Comparison of ENCODE assay signal across 8 cellular contexts in genomic region chr16:89192185-89193020, GRCh38. TPM values are rescaled to one million over a fixed set of nuclear protein-coding genes. Genes with fewer than 3 reads are reported as not detected.
A peak's percentile ranks its signal among the peaks of the same experiment; 100 is the strongest.
DNase-seq lines count a peak whose midpoint lies in the region; ATAC-seq and TF ChIP-seq lines count a peak whose summit lies in the region.
"Not testable (repeated sequence)": the region's sequence is repeated elsewhere in the genome, so short reads cannot be mapped to it uniquely, and the experiment has no call there.

No MANE protein-coding gene starts in this region.

- H3K4me3 Mint-ChIP-seq in activated CD8-positive, alpha-beta memory T cell treated with anti-CD3 and anti-CD28 coated beads, Interleukin-2, amount 10 ng/mL, durations not matched to agents 7 days and 5 days: not testable (repeated sequence)

- DNase-seq in G401 (ENCODE audit: low spot score) (peak; percentile 67), KBM-7 (peak; percentile 90), RWPE1 (ENCODE audit: low spot score) (peak; percentile 58), dedifferentiated amniotic fluid mesenchymal stem cell (ENCODE audit: extremely low spot score) (peak; percentile 85), sciatic nerve (ENCODE audit: low spot score) (peak; percentile 86), transverse colon (peak; percentile 77)
- peak; percentile 86 for DNase-seq in activated CD8-positive, alpha-beta memory T cell treated with anti-CD3 and anti-CD28 coated beads, Interleukin-2, amount 10 ng/mL, durations not matched to agents 7 days and 5 days

- CTCF ChIA-PET in RWPE1 (lab: Yijun Ruan, JAX): interaction anchor here (1.4 kb wide), 1 partner anchor 23 kb away, joined by 4 read pairs; no protein-coding TSS in a partner anchor
- CTCF ChIA-PET in activated CD8-positive, alpha-beta memory T cell treated with anti-CD3 and anti-CD28 coated beads, Interleukin-2, amount 10 ng/mL, durations not matched to agents 7 days and 5 days (lab: Charles Lee): interaction anchor here (0.9 kb wide), 1 partner anchor 335 kb away, joined by 3 read pairs; the partner anchor contains the start of gene TRAPPC2L

- in situ Hi-C loops in G401 (cut with HindIII; ENCODE audit: low sequenced_read_pairs); KBM-7 (cut with MboI; ENCODE audit: low pct_unique_long_range_greater_than_20kb, low sequenced_read_pairs); transverse colon (cut with MboI; ENCODE audit: low pct_ligation_motif_present in 1 of 4, low pct_unique_long_range_greater_than_20kb in 1 of 4, low sequenced_read_pairs in 3 of 4): not testable (repeated sequence)

- not testable (repeated sequence) for H3K27ac ChIP-seq in RWPE1; iPS-18a (ENCODE audit: low read length); transverse colon

- H3K4me3 ChIP-seq in iPS-18a (ENCODE audit: low read length): peak overlapping the region; percentile 46
- H3K4me3 ChIP-seq in transverse colon: peak overlapping the region in 3 of 4 donors; percentile 24 to 42 (median 34)

- not testable (repeated sequence) for H3K36me3 ChIP-seq in iPS-18a (ENCODE audit: control insufficient read depth, low read depth, low read length); transverse colon

- POLR2A ChIA-PET in RWPE1 (lab: Yijun Ruan, JAX; ENCODE audit: low non-redundant PET): interaction anchor here (0.7 kb wide), 1 partner anchor 25 kb away, joined by 4 read pairs; the partner anchor contains the start of gene ZNF778

- not testable (repeated sequence) for TF ChIP-seq EP300 in transverse colon (IDR thresholded peaks at IDR 0.05; ENCODE audit: low read depth)

- H3K4me1 ChIP-seq in iPS-18a (ENCODE audit: control insufficient read depth, low read depth, low read length); transverse colon: not testable (repeated sequence)

- not testable (repeated sequence) for TF ChIP-seq POLR2A in transverse colon (IDR thresholded peaks at IDR 0.05)

- not testable (repeated sequence) for H3K9me3 ChIP-seq in iPS-18a (ENCODE audit: control insufficient read depth, low read depth, low read length); transverse colon

- not testable (repeated sequence) for TF ChIP-seq CTCF in RWPE1 (conservative IDR thresholded peaks at IDR 0.05; ENCODE audit: low read depth); transverse colon (IDR thresholded peaks at IDR 0.05)

- not testable (repeated sequence) for H3K36me3 Mint-ChIP-seq in activated CD8-positive, alpha-beta memory T cell treated with anti-CD3 and anti-CD28 coated beads, Interleukin-2, amount 10 ng/mL, durations not matched to agents 7 days and 5 days

- WGBS in transverse colon (ENCODE audit: low coverage in 1 of 2), 2 donors: 5% methylated on average over 36 of the region's 68 CpGs; no CpG with 5 or more reads in 1 of the 2 donors

- not testable (repeated sequence) for H3K27ac Mint-ChIP-seq in activated CD8-positive, alpha-beta memory T cell treated with anti-CD3 and anti-CD28 coated beads, Interleukin-2, amount 10 ng/mL, durations not matched to agents 7 days and 5 days

- ATAC-seq in activated CD8-positive, alpha-beta memory T cell treated with anti-CD3 and anti-CD28 coated beads, Interleukin-2, amount 10 ng/mL, durations not matched to agents 7 days and 5 days: peak; percentile 52
- ATAC-seq in sciatic nerve: peak; percentile 77

- not testable (repeated sequence) for H3K9ac ChIP-seq in iPS-18a (ENCODE audit: low read length)

- H3K27me3 ChIP-seq in iPS-18a (ENCODE audit: control insufficient read depth, insufficient read depth, low read length) (peaks cover 16% of the 10 kb centered on the region), transverse colon (peaks cover 16% of the 10 kb centered on the region)

- H3K9me3 Mint-ChIP-seq in activated CD8-positive, alpha-beta memory T cell treated with anti-CD3 and anti-CD28 coated beads, Interleukin-2, amount 10 ng/mL, durations not matched to agents 7 days and 5 days (ENCODE audit: low read depth): not testable (repeated sequence)

- H3K27me3 Mint-ChIP-seq in activated CD8-positive, alpha-beta memory T cell treated with anti-CD3 and anti-CD28 coated beads, Interleukin-2, amount 10 ng/mL, durations not matched to agents 7 days and 5 days: not testable (repeated sequence)

- intact Hi-C loops in sciatic nerve (cut with DNase I): not testable (repeated sequence)
- intact Hi-C loops in transverse colon (cut with DNase I; ENCODE audit: low total_unique reads): loop anchor here (1.0 kb wide), 1 partner anchor 19 kb away; no protein-coding TSS in a partner anchor

- not testable (repeated sequence) for H3K4me1 Mint-ChIP-seq in activated CD8-positive, alpha-beta memory T cell treated with anti-CD3 and anti-CD28 coated beads, Interleukin-2, amount 10 ng/mL, durations not matched to agents 7 days and 5 days

RNA-seq across cellular contexts. Expression of gene SLC22A31, which starts 7.9 kb away (rescaled TPM):
- total RNA-seq in G401 (2014; rRNA removed; shearing (Covaris generic)): 0.55 and 1.5 TPM in 2 replicates
- not detected for total RNA-seq in activated CD8-positive, alpha-beta memory T cell treated with anti-CD3 and anti-CD28 coated beads, Interleukin-2, amount 10 ng/mL, durations not matched to agents 7 days and 5 days
- total RNA-seq in sciatic nerve (0.98 TPM), transverse colon (1 to 10 TPM in 1 of 4 donors, not detected in 3; 1.3 TPM)

RNA-seq across cellular contexts. Expression of gene CDH15, which starts 20.9 kb away (rescaled TPM):
- total RNA-seq in G401 (2014; rRNA removed; shearing (Covaris generic)): 0.37 TPM in 2 replicates
- total RNA-seq in activated CD8-positive, alpha-beta memory T cell treated with anti-CD3 and anti-CD28 coated beads, Interleukin-2, amount 10 ng/mL, durations not matched to agents 7 days and 5 days: not detected
- total RNA-seq in sciatic nerve (1.2 TPM), transverse colon (not detected)

RNA-seq across cellular contexts. Expression of gene ZNF778, which starts 25.1 kb away (rescaled TPM):
- 8.3 and 23.0 TPM in 2 replicates for total RNA-seq in G401 (2014; rRNA removed; shearing (Covaris generic))
- 1 to 10 TPM; 8.1 to 9.3 TPM for total RNA-seq in activated CD8-positive, alpha-beta memory T cell treated with anti-CD3 and anti-CD28 coated beads, Interleukin-2, amount 10 ng/mL, durations not matched to agents 7 days and 5 days
- total RNA-seq in sciatic nerve (9.8 TPM), transverse colon (10 to 100 TPM in 3 of 4 donors, 1 to 10 TPM in 1; 9.3 to 89.0 (median 13.4) TPM)
